Comparison of ENCODE assay signal across 5 cellular contexts in the genomic region with DNA sequence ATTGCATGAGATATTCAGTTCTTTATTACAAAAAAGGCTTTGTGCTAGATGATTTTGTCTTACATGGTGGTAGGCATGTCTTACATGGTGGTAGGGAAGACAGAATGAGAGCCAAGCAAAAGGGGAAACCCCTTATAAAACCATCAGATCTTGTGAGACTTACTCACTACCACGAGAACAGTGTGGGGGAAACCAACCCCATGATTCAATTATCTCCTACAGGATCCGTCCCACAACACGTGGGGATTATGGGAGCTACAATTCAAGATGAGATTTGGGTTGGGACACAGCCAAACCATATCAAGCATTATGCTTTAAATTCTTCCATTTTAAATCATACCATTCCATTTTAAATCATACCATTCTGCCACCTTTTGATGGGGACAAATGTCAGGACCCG. TPM values are rescaled to one million over a fixed set of nuclear protein-coding genes. Genes with fewer than 3 reads are reported as not detected.
"Had no signal": no experiment of that assay in that cellular context is flagged by ENCODE, and none has a peak within 500 bp of the region (broad histone marks: within the 10 kb centered on the region; RNA-seq: fewer than 3 reads in every experiment).

No MANE protein-coding gene starts in this region.

RNA-seq across cellular contexts. Expression of a gene that starts 29.1 kb away (rescaled TPM):
- total RNA-seq: HT1080, K562, PC-3, Right ventricle myocardium superior had no signal
- polyA plus RNA-seq: IgD-negative memory B cell had no signal
